17 cellular contexts compared by ENCODE assay signal in the genomic region with DNA sequence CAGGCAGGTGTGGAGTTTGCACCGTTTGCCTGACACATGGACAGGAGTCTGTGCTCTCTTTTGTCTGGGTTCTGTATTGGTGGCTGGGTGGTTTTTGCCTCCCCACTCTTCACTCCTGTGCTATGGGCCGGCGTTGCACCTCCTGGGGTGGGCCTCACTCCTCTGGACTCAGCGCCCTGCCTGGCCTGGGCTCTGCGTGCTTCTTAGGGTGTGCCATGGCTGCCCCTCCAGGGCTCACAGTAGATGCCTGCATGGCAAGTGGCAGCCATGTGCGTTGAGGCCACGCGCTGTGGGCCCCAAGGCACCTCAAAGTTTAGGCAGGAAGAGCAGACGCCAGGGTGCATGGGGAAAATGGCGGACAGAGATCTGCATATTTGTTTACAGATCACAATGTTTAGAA.
"Had no signal": no experiment of that assay in that cellular context is flagged by ENCODE, and none has a peak within 500 bp of the region (broad histone marks: within the 10 kb centered on the region; RNA-seq: fewer than 3 reads in every experiment).

No MANE protein-coding gene starts in this region.

- H3K4me3 ChIP-seq: hepatocyte, ovary, suprapubic skin, thyroid gland had no signal

- H3K4me2 ChIP-seq: hepatocyte had no signal

- H3K36me3 Mint-ChIP-seq: type B pancreatic cell had no signal

- H3K79me2 ChIP-seq: hepatocyte had no signal

- DNase-seq: erythroblast; foreskin keratinocyte; kidney glomerular epithelial cell; mammary epithelial cell; naive thymus-derived CD4-positive, alpha-beta T cell; nephron progenitor cell; ovary; right cardiac atrium; small intestine; stimulated activated CD4-positive, alpha-beta T cell treated with anti-CD3 and anti-CD28 coated beads, Interleukin-2, amount 100 ng/mL, for 48 hours; stimulated activated naive CD4-positive, alpha-beta T cell treated with Interleukin-2 at 50 U/mL for 16 hours; thyroid gland had no signal

- H3K9me3 ChIP-seq: neutrophil, ovary, suprapubic skin, thyroid gland had no signal

- H3K9me3 Mint-ChIP-seq: dendritic cell treated with granulocyte-macrophage colony-stimulating factor and Interleukin-4, amounts not matched to agents 40 ng/mL and 50 ng/mL, for 4 days; nephron progenitor cell had no signal

- H3K4me3 Mint-ChIP-seq: dendritic cell treated with granulocyte-macrophage colony-stimulating factor and Interleukin-4, amounts not matched to agents 40 ng/mL and 50 ng/mL, for 4 days; naive thymus-derived CD4-positive, alpha-beta T cell; nephron progenitor cell; type B pancreatic cell had no signal

- H3K27me3 ChIP-seq: foreskin keratinocyte, ovary, thyroid gland had no signal

- H3K4me1 ChIP-seq: foreskin keratinocyte, suprapubic skin, thyroid gland had no signal

- H3K27ac ChIP-seq: foreskin keratinocyte, hepatocyte, neutrophil, ovary, suprapubic skin, thyroid gland had no signal

- H3K36me3 ChIP-seq: neutrophil, ovary, suprapubic skin, thyroid gland had no signal

- H3K27ac Mint-ChIP-seq: dendritic cell treated with granulocyte-macrophage colony-stimulating factor and Interleukin-4, amounts not matched to agents 40 ng/mL and 50 ng/mL, for 4 days; naive thymus-derived CD4-positive, alpha-beta T cell; nephron progenitor cell; type B pancreatic cell had no signal
